1 cellular context compared by ENCODE assay signal in genomic region chr19:15453091-15453498, GRCh38.
TF ChIP-seq lines count a peak whose summit lies in the region.

No MANE protein-coding gene starts in this region.

TF ChIP-seq in GM23338, 12 proteins besides CTCF, POLR2A, EP300 and RAD21 (continued from another document):
- TF ChIP-seq EZH2phosphoT487 (IDR thresholded peaks at IDR 0.05; ENCODE audit: unreplicated experiment) (no peak), ETS1 (IDR thresholded peaks at IDR 0.05) (no peak), ZNF114 (CRISPR knock-in tag; IDR thresholded peaks at IDR 0.05) (no peak), STAT1 (IDR thresholded peaks at IDR 0.05; ENCODE audit: unreplicated experiment) (no peak), POLR2AphosphoS5 (IDR thresholded peaks at IDR 0.05; ENCODE audit: low read depth) (no peak), ZNF462 (CRISPR knock-in tag; IDR thresholded peaks at IDR 0.05) (no peak)
- TF ChIP-seq, protein P1, sequence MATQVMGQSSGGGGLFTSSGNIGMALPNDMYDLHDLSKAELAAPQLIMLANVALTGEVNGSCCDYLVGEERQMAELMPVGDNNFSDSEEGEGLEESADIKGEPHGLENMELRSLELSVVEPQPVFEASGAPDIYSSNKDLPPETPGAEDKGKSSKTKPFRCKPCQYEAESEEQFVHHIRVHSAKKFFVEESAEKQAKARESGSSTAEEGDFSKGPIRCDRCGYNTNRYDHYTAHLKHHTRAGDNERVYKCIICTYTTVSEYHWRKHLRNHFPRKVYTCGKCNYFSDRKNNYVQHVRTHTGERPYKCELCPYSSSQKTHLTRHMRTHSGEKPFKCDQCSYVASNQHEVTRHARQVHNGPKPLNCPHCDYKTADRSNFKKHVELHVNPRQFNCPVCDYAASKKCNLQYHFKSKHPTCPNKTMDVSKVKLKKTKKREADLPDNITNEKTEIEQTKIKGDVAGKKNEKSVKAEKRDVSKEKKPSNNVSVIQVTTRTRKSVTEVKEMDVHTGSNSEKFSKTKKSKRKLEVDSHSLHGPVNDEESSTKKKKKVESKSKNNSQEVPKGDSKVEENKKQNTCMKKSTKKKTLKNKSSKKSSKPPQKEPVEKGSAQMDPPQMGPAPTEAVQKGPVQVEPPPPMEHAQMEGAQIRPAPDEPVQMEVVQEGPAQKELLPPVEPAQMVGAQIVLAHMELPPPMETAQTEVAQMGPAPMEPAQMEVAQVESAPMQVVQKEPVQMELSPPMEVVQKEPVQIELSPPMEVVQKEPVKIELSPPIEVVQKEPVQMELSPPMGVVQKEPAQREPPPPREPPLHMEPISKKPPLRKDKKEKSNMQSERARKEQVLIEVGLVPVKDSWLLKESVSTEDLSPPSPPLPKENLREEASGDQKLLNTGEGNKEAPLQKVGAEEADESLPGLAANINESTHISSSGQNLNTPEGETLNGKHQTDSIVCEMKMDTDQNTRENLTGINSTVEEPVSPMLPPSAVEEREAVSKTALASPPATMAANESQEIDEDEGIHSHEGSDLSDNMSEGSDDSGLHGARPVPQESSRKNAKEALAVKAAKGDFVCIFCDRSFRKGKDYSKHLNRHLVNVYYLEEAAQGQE (IDR thresholded peaks at IDR 0.05; ENCODE audit: unreplicated experiment) = no peak
